ENCODE assay signal across 13 cellular contexts in the genomic region with DNA sequence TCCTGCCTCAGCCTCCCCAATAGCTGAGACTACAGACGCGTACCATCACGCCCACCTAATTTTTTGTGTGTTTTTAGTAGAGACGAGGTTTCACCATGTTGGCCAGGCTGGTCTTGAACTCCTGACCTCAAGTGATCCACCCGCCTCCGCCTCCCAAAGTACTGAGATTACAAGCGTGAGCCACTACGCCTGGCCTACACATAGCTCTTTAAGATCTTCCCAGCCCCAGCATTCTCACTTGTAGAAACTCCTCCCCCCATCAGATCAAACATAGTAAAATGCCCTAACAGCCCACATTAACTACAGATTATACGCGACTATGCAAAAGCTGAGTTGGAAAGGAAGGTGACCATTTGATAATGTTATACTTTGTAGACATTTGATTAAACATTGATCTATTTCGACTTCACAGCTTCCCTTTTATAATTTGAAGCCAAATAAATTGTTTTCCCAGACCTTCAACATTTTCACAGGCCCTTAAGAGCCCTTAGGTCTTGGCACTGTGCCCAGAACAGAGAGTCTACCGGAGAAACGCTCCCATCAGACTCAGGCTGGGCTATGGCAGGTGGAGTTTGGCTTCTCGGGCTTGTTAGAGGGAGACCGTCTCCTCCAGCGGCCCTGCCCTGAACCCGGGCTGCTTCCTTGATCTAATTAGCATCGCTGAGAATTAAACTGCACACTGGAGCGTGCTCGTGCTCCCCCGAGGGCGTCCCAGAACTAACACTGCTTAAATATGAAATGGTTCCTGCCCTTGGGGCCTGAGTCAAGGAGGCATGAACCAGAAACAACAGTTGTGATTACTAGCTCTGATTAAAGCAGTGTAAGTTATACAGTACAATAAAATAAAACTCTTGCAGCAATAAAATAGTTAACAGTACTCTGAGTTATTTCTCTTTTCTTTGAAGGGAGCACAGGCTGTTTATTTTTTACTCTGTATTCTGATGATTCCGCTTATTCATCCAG.
DNase-seq lines count a peak whose midpoint lies in the region; ATAC-seq and FAIRE-seq lines count a peak whose summit lies in the region.
"Had no signal": no experiment of that assay in that cellular context is flagged by ENCODE, and none has a peak within 500 bp of the region (broad histone marks: within the 10 kb centered on the region; RNA-seq: fewer than 3 reads in every experiment).

No MANE protein-coding gene starts in this region.

- DNase-seq in COR-L47 (lab: John Stamatoyannopoulos, UW) (peak; percentile 87), NCI-H1436 (lab: John Stamatoyannopoulos, UW) (peak; percentile 95), NCI-H748 (lab: John Stamatoyannopoulos, UW; ENCODE audit: unreplicated experiment) (peak; percentile 94), iris pigment epithelial cell (ENCODE audit: low read depth) (peak; percentile 8), putamen (ENCODE audit: low spot score) (no peak), epidermal melanocyte (ENCODE audit: insufficient read length, low spot score) (no peak), frontal cortex (ENCODE audit: low spot score in 2 of 2) (no peak)
- DNase-seq: activated B cell treated with CpG ODN at 0.5 μM for 24 hours, activated T-cell treated with anti-CD3 and anti-CD28 coated beads for 4 hours, NCI-H146, occipital lobe, SIG-M5 had no signal

- FAIRE-seq in frontal cortex (lab: Jason Lieb, UNC): no peak

- no peak for ATAC-seq in GM21619 (IDR thresholded peaks at IDR 0.05; ENCODE audit: unreplicated experiment)

Comparison
In these comparisons a context has a peak if more than half of its experiments do, and no peak if none do; other contexts are left out.
1. DNase-seq: peak in COR-L47 (single experiment), NCI-H1436 (single experiment), NCI-H748 (single experiment) and iris pigment epithelial cell (single experiment); none in putamen (single experiment), epidermal melanocyte (single experiment) and frontal cortex (0 of 2).